8 cellular contexts compared by ENCODE assay signal in the genomic region with DNA sequence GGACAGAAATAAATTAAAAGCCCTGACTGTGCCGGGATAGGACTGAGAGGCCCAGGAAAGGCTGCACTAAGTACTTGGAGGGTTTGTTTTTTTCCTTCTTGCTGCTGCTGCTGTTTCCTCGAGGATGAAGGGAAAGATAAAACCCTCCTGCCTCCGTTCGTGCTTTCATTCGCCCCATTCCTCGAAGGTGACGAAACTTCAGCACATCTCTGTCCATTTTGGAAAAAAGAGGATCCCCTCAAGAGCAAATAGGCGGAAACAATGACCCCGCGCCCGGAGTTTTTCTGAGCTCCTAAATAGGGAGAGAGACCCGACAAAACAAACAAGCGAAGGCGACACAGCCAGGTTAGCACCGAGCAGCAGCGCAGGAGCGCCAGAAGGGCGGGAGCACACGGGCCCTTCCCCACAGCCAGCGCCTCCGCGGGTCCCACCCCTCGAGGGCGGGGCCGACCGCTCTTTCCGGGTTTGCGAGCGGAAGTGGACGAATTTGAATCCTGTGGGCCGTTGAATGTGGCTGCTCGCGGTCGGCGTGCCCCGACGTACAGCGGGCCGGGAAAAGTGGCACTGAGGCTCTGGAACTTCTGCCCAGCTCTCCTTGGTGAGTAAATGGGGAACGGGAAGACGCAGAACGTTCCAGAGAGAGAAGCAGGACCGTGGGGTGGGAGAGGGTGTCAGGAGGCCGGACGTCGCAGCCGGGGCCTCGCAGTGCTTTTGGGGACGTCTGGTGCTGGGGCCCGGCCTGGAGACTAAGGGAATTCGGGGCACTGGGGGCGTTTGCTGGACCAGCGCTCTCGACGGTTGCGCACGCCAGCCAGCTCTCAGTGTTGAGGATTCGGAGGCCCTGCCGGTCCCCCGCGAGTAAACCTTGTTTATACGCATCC. TPM values are rescaled to one million over a fixed set of nuclear protein-coding genes. Genes with fewer than 3 reads are reported as not detected.
A peak's percentile ranks its signal among the peaks of the same experiment; 100 is the strongest.
DNase-seq lines count a peak whose midpoint lies in the region; ATAC-seq and TF ChIP-seq lines count a peak whose summit lies in the region.

A gene with protein sequence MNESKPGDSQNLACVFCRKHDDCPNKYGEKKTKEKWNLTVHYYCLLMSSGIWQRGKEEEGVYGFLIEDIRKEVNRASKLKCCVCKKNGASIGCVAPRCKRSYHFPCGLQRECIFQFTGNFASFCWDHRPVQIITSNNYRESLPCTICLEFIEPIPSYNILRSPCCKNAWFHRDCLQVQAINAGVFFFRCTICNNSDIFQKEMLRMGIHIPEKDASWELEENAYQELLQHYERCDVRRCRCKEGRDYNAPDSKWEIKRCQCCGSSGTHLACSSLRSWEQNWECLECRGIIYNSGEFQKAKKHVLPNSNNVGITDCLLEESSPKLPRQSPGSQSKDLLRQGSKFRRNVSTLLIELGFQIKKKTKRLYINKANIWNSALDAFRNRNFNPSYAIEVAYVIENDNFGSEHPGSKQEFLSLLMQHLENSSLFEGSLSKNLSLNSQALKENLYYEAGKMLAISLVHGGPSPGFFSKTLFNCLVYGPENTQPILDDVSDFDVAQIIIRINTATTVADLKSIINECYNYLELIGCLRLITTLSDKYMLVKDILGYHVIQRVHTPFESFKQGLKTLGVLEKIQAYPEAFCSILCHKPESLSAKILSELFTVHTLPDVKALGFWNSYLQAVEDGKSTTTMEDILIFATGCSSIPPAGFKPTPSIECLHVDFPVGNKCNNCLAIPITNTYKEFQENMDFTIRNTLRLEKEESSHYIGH (plus strand): TSS at position 484 of the 881 bp plus-strand sequence. CDS start 21,922 bp downstream, outside the sequence.

- H3K4me2 ChIP-seq in SU-DHL-6 (ENCODE audit: low read depth, low read length, poor library complexity, severe bottlenecking) = peak within 1 kb of the TSS; percentile 96
- H3K4me2 ChIP-seq in parathyroid adenoma (ENCODE audit: low read length) = peak within 1 kb of the TSS; percentile 73

- H3K4me1 ChIP-seq in parathyroid adenoma = no peaks in the 10 kb centered on the region
- H3K4me1 ChIP-seq in tibial artery = peaks cover 0 to 23% (median 12%) of the 10 kb centered on the region in 4 donors

- intact Hi-C loops in Right ventricle myocardium superior (cut with DNase I) = no loop called here
- intact Hi-C loops in tibial artery (cut with DNase I; ENCODE audit: low total_unique reads) = no loop called here

- no peaks in the 10 kb centered on the region for H3K9me2 ChIP-seq in SU-DHL-6 (replicated peaks; ENCODE audit: insufficient read depth, low read length)

- peaks cover 19% of the 10 kb centered on the region for H4K20me1 ChIP-seq in SU-DHL-6 (ENCODE audit: low read depth, low read length)

- TF ChIP-seq CTCF in GM10248 (IDR thresholded peaks at IDR 0.05; ENCODE audit: control extremely low read depth, extremely low read depth, low read depth, missing control alignments) (no peak), SU-DHL-6 (IDR thresholded peaks at IDR 0.05; ENCODE audit: insufficient read depth, low read length, poor library complexity, severe bottlenecking) (no peak), parathyroid adenoma (IDR thresholded peaks at IDR 0.05) (no peak), tibial artery (IDR thresholded peaks at IDR 0.05) (no peak)

- peaks cover 25% of the 10 kb centered on the region for H3K4me1 Mint-ChIP-seq in activated naive CD8-positive, alpha-beta T cell treated with anti-CD3 and anti-CD28 coated beads, Interleukin-2, amount 10 ng/mL, durations not matched to agents 7 days and 5 days

- H3K27me3 ChIP-seq in SU-DHL-6 (ENCODE audit: low read length) (no peaks in the 10 kb centered on the region), parathyroid adenoma (ENCODE audit: control insufficient read depth, insufficient read depth, low read length) (no peaks in the 10 kb centered on the region), tibial artery (no peaks in the 10 kb centered on the region)

- H3K4me3 ChIP-seq in SU-DHL-6 (ENCODE audit: insufficient read depth, low read length, poor library complexity, severe bottlenecking) (peak within 1 kb of the TSS; percentile 95), parathyroid adenoma (ENCODE audit: low read depth, low read length) (peak within 1 kb of the TSS; percentile 80), tibial artery (peak within 1 kb of the TSS; percentile 77 to 94)

- peak within 1 kb of the TSS; percentile 100 for H3K27ac Mint-ChIP-seq in activated naive CD8-positive, alpha-beta T cell treated with anti-CD3 and anti-CD28 coated beads, Interleukin-2, amount 10 ng/mL, durations not matched to agents 7 days and 5 days

- H3K27ac ChIP-seq in SU-DHL-6 (ENCODE audit: low read depth, low read length) (peak within 1 kb of the TSS; percentile 76), parathyroid adenoma (peak within 1 kb of the TSS; percentile 40), tibial artery (peak within 1 kb of the TSS; percentile 69 to 76)

- H3K4me3 Mint-ChIP-seq in activated naive CD8-positive, alpha-beta T cell treated with anti-CD3 and anti-CD28 coated beads, Interleukin-2, amount 10 ng/mL, durations not matched to agents 7 days and 5 days = peak within 1 kb of the TSS; percentile 100

- H3K9ac ChIP-seq in SU-DHL-6 (ENCODE audit: low read length) (peak within 1 kb of the TSS; percentile 84), parathyroid adenoma (peak within 1 kb of the TSS; percentile 22)

- H3K9me3 ChIP-seq in SU-DHL-6 (ENCODE audit: insufficient read depth, low read length) = no peaks in the 10 kb centered on the region
- H3K9me3 ChIP-seq in parathyroid adenoma (ENCODE audit: control insufficient read depth, low read length) = no peaks in the 10 kb centered on the region
- no peaks in the 10 kb centered on the region for H3K9me3 ChIP-seq in tibial artery

- H3K27me3 Mint-ChIP-seq in activated naive CD8-positive, alpha-beta T cell treated with anti-CD3 and anti-CD28 coated beads, Interleukin-2, amount 10 ng/mL, durations not matched to agents 7 days and 5 days = peaks cover 3% of the 10 kb centered on the region

- H3K9me3 Mint-ChIP-seq in activated naive CD8-positive, alpha-beta T cell treated with anti-CD3 and anti-CD28 coated beads, Interleukin-2, amount 10 ng/mL, durations not matched to agents 7 days and 5 days = no peaks in the 10 kb centered on the region

- POLR2A ChIA-PET in GM10248 (lab: Yijun Ruan, JAX) = no interaction called here
- POLR2A ChIA-PET in activated naive CD8-positive, alpha-beta T cell treated with anti-CD3 and anti-CD28 coated beads, Interleukin-2, amount 10 ng/mL, durations not matched to agents 7 days and 5 days (lab: Charles Lee) = interaction anchor here (2.9 kb wide), 1 partner anchor 63 kb away, joined by 10 read pairs; a partner anchor contains a TSS

- H3K36me3 ChIP-seq in SU-DHL-6 (ENCODE audit: low read length) (peaks cover 8% of the 10 kb centered on the region), parathyroid adenoma (ENCODE audit: control insufficient read depth, insufficient read depth, low read length) (no peaks in the 10 kb centered on the region), tibial artery (no peaks in the 10 kb centered on the region)

- H3K79me2 ChIP-seq in SU-DHL-6 (ENCODE audit: insufficient read depth, low read length) (peaks cover 48% of the 10 kb centered on the region), parathyroid adenoma (peaks cover 22% of the 10 kb centered on the region)

- DNase-seq in GM10248 (ENCODE audit: extremely low spot score) (peak; percentile 94), NCI-H1048 (lab: John Stamatoyannopoulos, UW) (peak; percentile 72), Right ventricle myocardium superior (peak; percentile 93), tibial artery (peak; percentile 83 to 91)
- DNase-seq in activated naive CD8-positive, alpha-beta T cell treated with anti-CD3 and anti-CD28 coated beads, Interleukin-2, amount 10 ng/mL, durations not matched to agents 7 days and 5 days = peak; percentile 93

- CTCF ChIA-PET in GM10248 (lab: Yijun Ruan, JAX) = interaction anchor here (1.3 kb wide), 1 partner anchor 24 kb away, joined by 3 read pairs; no protein-coding TSS in a partner anchor

- H2AFZ ChIP-seq in SU-DHL-6 (ENCODE audit: low read depth, low read length, severe bottlenecking) (peak within 1 kb of the TSS; percentile 95), parathyroid adenoma (peak within 1 kb of the TSS; percentile 80)

- H3K36me3 Mint-ChIP-seq in activated naive CD8-positive, alpha-beta T cell treated with anti-CD3 and anti-CD28 coated beads, Interleukin-2, amount 10 ng/mL, durations not matched to agents 7 days and 5 days = peaks cover 22% of the 10 kb centered on the region

- peak; percentile 99 for ATAC-seq in HG02588 (IDR thresholded peaks at IDR 0.05; ENCODE audit: unreplicated experiment)
- ATAC-seq in activated naive CD8-positive, alpha-beta T cell treated with anti-CD3 and anti-CD28 coated beads, Interleukin-2, amount 10 ng/mL, durations not matched to agents 7 days and 5 days (ENCODE audit: low read depth) = peak; percentile 99
- peak; percentile 100 for ATAC-seq in Right ventricle myocardium superior (ENCODE audit: poor library complexity)

- no peaks in the 10 kb centered on the region for H3F3A ChIP-seq in SU-DHL-6 (ENCODE audit: insufficient read depth)

RNA-seq across cellular contexts. Expression of the gene that starts here (rescaled TPM):
- 10 to 100 TPM; 34.2 to 35.1 TPM for total RNA-seq in activated naive CD8-positive, alpha-beta T cell treated with anti-CD3 and anti-CD28 coated beads, Interleukin-2, amount 10 ng/mL, durations not matched to agents 7 days and 5 days
- total RNA-seq in Right ventricle myocardium superior = 5.2 TPM

Comparison
In these comparisons a context has a peak if more than half of its experiments do, and no peak if none do; other contexts are left out.
1. Peak in every context shown above with its lines: DNase-seq, ATAC-seq, H3K4me3 ChIP-seq and H3K27ac ChIP-seq.